Comparison of ENCODE assay signal across 15 cellular contexts in the genomic region with DNA sequence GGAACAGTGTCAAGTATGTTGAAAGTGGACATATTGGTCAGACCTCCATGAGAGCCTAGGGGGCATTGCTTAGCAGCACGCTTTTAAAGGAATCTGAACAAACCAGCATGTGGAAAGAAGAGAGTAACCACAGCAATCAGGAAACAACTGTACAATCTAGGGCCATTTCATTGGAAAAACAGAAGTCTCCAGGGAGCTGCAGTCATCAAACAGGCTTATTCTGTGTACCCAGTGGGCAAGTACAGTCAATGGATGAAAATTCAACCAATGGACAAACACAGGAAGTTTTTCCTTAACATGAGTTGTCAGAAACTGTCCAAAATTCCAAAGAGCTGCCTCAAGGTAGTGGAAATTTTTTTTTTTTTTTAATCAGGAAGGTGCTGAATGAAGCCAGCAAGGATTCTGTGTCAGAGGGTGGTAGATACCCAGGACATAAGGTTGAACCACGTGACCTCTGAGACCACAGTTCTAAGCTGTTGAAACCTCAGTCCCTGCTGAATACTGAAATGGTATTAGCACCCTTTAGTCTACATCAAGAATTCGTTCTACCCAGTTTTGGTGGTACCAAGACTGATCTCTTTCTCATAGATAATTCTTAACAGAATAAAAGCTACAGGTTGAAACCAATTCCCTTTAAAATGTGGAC.
DNase-seq lines count a peak whose midpoint lies in the region; ATAC-seq, FAIRE-seq and TF ChIP-seq lines count a peak whose summit lies in the region.
"Had no signal": no experiment of that assay in that cellular context is flagged by ENCODE, and none has a peak within 500 bp of the region (broad histone marks: within the 10 kb centered on the region; RNA-seq: fewer than 3 reads in every experiment).

No MANE protein-coding gene starts in this region.

- H3K27ac ChIP-seq in ACC112 (ENCODE audit: low read depth, low read length): peak overlapping the region; percentile 69
- no peak overlapping the region for H3K27ac ChIP-seq in tibial artery
- H3K27ac ChIP-seq: gastroesophageal sphincter had no signal

- no peaks in the 10 kb centered on the region for H3K9me3 ChIP-seq in adipocyte (ENCODE audit: control insufficient read depth, low read length)
- no peaks in the 10 kb centered on the region for H3K9me3 ChIP-seq in tibial artery
- H3K9me3 ChIP-seq: gastroesophageal sphincter had no signal

- H3K9ac ChIP-seq in adipocyte (ENCODE audit: low read length): no peak overlapping the region

- TF ChIP-seq POLR2A in H54 (IDR thresholded peaks at IDR 0.05; ENCODE audit: low read depth, low read length): no peak

- ATAC-seq in GM19328 (IDR thresholded peaks at IDR 0.05; ENCODE audit: unreplicated experiment) (no peak), HG02973 (IDR thresholded peaks at IDR 0.05; ENCODE audit: unreplicated experiment) (no peak)
- ATAC-seq: activated T-cell treated with anti-CD3 and anti-CD28 coated beads, Interleukin-2, amount 50 U/mL, for 4 hours; gastroesophageal sphincter; GM23338; left ventricle myocardium superior had no signal

- TF ChIP-seq CTCF in tibial artery (IDR thresholded peaks at IDR 0.05): no peak

- H2AFZ ChIP-seq in ACC112 (ENCODE audit: low read length, unreplicated experiment): peak overlapping the region; percentile 38
- H2AFZ ChIP-seq: GM23338 had no signal

- H3K4me3 ChIP-seq in ACC112 (ENCODE audit: low read depth, low read length) (no peak overlapping the region), adipocyte (ENCODE audit: low read length) (no peak overlapping the region), tibial artery (no peak overlapping the region)
- H3K4me3 ChIP-seq: gastroesophageal sphincter, GM23338 had no signal

- DNase-seq in H54 (ENCODE audit: insufficient read length, low spot score) (no peak), adipocyte (ENCODE audit: low read depth) (peak; percentile 56), foreskin melanocyte (peak; percentile 55), tibial artery (no peak), NCI-H1436 (lab: John Stamatoyannopoulos, UW) (no peak)
- DNase-seq: activated T-cell treated with anti-CD3 and anti-CD28 coated beads, Interleukin-2, amount 50 U/mL, for 4 hours; left ventricle myocardium superior; NCI-H345; occipital lobe; stimulated activated CD4-positive, alpha-beta T cell treated with anti-CD3 and anti-CD28 coated beads, Interleukin-4, amount 100 ng/mL, for 1 hour had no signal

- H3K4me1 ChIP-seq in ACC112 (ENCODE audit: control insufficient read depth, insufficient read depth, low read length, unreplicated experiment) (peaks cover 38% of the 10 kb centered on the region), adipocyte (ENCODE audit: control insufficient read depth, insufficient read depth, low read length) (peaks cover 30% of the 10 kb centered on the region), tibial artery (peaks cover 0 to 29% (median 3%) of the 10 kb centered on the region in 4 donors)

- no peaks in the 10 kb centered on the region for H3K27me3 ChIP-seq in ACC112 (ENCODE audit: insufficient read depth, low read length)
- H3K27me3 ChIP-seq in adipocyte (replicated peaks; ENCODE audit: control insufficient read depth, insufficient read depth, low read length): no peaks in the 10 kb centered on the region
- no peaks in the 10 kb centered on the region for H3K27me3 ChIP-seq in tibial artery
- H3K27me3 ChIP-seq: gastroesophageal sphincter had no signal

- H3K36me3 ChIP-seq in ACC112 (ENCODE audit: insufficient read depth, low read length) (no peaks in the 10 kb centered on the region), adipocyte (ENCODE audit: control insufficient read depth, insufficient read depth, low read length, severe bottlenecking) (no peaks in the 10 kb centered on the region), tibial artery (no peaks in the 10 kb centered on the region)
- H3K36me3 ChIP-seq: gastroesophageal sphincter had no signal

- H3K79me2 ChIP-seq in ACC112 (ENCODE audit: control insufficient read depth, insufficient read depth, low read length, unreplicated experiment): peaks cover under 1% of the 10 kb centered on the region

- peak; percentile 41 for FAIRE-seq in H54 (lab: Jason Lieb, UNC)

- intact Hi-C loops in tibial artery (cut with DNase I; ENCODE audit: low total_unique reads): no loop called here

Comparison
In these comparisons a context has a peak if more than half of its experiments do, and no peak if none do; other contexts are left out.
1. DNase-seq: peak in adipocyte (single experiment) and foreskin melanocyte (single experiment); none in H54 (single experiment), tibial artery (0 of 2) and NCI-H1436 (single experiment).